Comparison of ENCODE assay signal across 1 cellular context in genomic region chr7:100124301-100125229, GRCh38.
TF ChIP-seq lines count a peak whose summit lies in the region.

No MANE protein-coding gene starts in this region.

TF ChIP-seq in HepG2, 621 proteins besides CTCF, POLR2A, EP300 and RAD21:
- peak; percentile 35; the same call in 1 of the 2 replicates for TF ChIP-seq RBFOX2 (IDR thresholded peaks at IDR 0.05; ENCODE audit: low read depth, low read length)
- TF ChIP-seq, protein P1, sequence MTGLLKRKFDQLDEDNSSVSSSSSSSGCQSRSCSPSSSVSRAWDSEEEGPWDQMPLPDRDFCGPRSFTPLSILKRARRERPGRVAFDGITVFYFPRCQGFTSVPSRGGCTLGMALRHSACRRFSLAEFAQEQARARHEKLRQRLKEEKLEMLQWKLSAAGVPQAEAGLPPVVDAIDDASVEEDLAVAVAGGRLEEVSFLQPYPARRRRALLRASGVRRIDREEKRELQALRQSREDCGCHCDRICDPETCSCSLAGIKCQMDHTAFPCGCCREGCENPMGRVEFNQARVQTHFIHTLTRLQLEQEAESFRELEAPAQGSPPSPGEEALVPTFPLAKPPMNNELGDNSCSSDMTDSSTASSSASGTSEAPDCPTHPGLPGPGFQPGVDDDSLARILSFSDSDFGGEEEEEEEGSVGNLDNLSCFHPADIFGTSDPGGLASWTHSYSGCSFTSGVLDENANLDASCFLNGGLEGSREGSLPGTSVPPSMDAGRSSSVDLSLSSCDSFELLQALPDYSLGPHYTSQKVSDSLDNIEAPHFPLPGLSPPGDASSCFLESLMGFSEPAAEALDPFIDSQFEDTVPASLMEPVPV (CRISPR knock-in tag; IDR thresholded peaks at IDR 0.05): no peak
- TF ChIP-seq, protein P2, sequence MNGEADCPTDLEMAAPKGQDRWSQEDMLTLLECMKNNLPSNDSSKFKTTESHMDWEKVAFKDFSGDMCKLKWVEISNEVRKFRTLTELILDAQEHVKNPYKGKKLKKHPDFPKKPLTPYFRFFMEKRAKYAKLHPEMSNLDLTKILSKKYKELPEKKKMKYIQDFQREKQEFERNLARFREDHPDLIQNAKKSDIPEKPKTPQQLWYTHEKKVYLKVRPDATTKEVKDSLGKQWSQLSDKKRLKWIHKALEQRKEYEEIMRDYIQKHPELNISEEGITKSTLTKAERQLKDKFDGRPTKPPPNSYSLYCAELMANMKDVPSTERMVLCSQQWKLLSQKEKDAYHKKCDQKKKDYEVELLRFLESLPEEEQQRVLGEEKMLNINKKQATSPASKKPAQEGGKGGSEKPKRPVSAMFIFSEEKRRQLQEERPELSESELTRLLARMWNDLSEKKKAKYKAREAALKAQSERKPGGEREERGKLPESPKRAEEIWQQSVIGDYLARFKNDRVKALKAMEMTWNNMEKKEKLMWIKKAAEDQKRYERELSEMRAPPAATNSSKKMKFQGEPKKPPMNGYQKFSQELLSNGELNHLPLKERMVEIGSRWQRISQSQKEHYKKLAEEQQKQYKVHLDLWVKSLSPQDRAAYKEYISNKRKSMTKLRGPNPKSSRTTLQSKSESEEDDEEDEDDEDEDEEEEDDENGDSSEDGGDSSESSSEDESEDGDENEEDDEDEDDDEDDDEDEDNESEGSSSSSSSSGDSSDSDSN (CRISPR knock-in tag; IDR thresholded peaks at IDR 0.05): no peak
- TF ChIP-seq POLR2G (IDR thresholded peaks at IDR 0.05; ENCODE audit: low read depth, low read length): 0 out of 2 replicates have a peak, but pooled peaks have one; percentile 10
- TF ChIP-seq NR2F1 (CRISPR knock-in tag; IDR thresholded peaks at IDR 0.05): no peak
- TF ChIP-seq HBP1 (CRISPR knock-in tag; IDR thresholded peaks at IDR 0.05; ENCODE audit: low read depth): no peak
